ENCODE assay signal across 8 cellular contexts in the genomic region with DNA sequence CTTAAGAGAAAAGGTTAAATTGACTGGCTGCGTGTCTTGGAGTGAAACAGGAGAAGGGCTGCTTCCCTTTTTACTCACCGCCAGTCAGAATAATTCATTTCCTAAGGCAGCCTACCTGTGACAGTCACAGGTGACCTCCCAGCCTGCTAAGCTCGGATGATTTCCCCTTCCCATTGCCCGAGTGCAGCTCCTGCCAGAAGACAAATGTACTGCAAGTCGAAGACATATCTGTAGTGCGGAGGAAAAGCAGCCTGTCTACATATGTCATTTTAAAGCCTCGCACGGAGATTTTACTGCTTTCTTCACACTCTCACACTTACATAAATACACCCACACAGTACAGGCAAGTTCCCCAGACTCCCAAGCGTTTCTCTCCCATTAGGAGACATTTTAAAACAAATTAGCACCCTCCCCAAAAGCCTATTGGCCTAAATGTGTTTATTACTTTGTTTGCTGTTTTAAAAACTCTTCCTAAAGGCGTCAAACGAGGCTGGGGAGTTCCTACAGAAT.
DNase-seq lines count a peak whose midpoint lies in the region; ATAC-seq and TF ChIP-seq lines count a peak whose summit lies in the region.

No MANE protein-coding gene starts in this region.

- 22 to 35% (median 27%) methylated on average over 11 of the region's 11 CpGs for WGBS in stomach, 5 donors

- TF ChIP-seq CTCF in WERI-Rb-1 (IDR thresholded peaks at IDR 0.05; ENCODE audit: low read depth, low read length) (peak; percentile 36; the same call in 1 of the 2 replicates), stomach (IDR thresholded peaks at IDR 0.05) (no peak)

- H3K36me3 ChIP-seq in WERI-Rb-1 (no peaks in the 10 kb centered on the region), stomach (no peaks in the 10 kb centered on the region)

- H3K27ac ChIP-seq in WERI-Rb-1 (peak overlapping the region; percentile 86), stomach (peak overlapping the region; percentile 71 to 88 (median 77))

- H3K27me3 ChIP-seq in WERI-Rb-1 (ENCODE audit: insufficient read depth, low read depth, severe bottlenecking), result no peaks in the 10 kb centered on the region
- no peaks in the 10 kb centered on the region for H3K27me3 ChIP-seq in stomach

- peak overlapping the region; percentile 11 for H3K4me3 ChIP-seq in WERI-Rb-1 (ENCODE audit: low read depth, low read length)
- H3K4me3 ChIP-seq in stomach, result peak overlapping the region in 2 of 4 donors; percentile 3 to 9

- H3K9me3 ChIP-seq in WERI-Rb-1 (ENCODE audit: severe bottlenecking), result no peaks in the 10 kb centered on the region
- no peaks in the 10 kb centered on the region for H3K9me3 ChIP-seq in stomach

- ATAC-seq in Right ventricle myocardium superior (ENCODE audit: poor library complexity), result peak; percentile 13
- no peak for ATAC-seq in Right ventricle myocardium inferior
- ATAC-seq in HG03108 (IDR thresholded peaks at IDR 0.05; ENCODE audit: unreplicated experiment), result peak; percentile 63

- TF ChIP-seq POLR2A in stomach (IDR thresholded peaks at IDR 0.05), result no peak

- intact Hi-C loops in Right ventricle myocardium superior (cut with DNase I), result no loop called here
- intact Hi-C loops in Right ventricle myocardium inferior (cut with DNase I), result no loop called here
- intact Hi-C loops in stomach (cut with DNase I; ENCODE audit: low total_unique reads), result no loop called here

- peaks cover 39 to 62% (median 54%) of the 10 kb centered on the region in 4 donors for H3K4me1 ChIP-seq in stomach

- peak; percentile 33 for DNase-seq in Right ventricle myocardium superior
- DNase-seq in Right ventricle myocardium inferior (ENCODE audit: missing footprints), result no peak
- peak; percentile 84 for DNase-seq in WERI-Rb-1
- DNase-seq in hippocampal formation (lab: John Stamatoyannopoulos, UW), result peak; percentile 52
- no peak for DNase-seq in stomach
- DNase-seq in foreskin melanocyte, result no peak
- DNase-seq in activated naive CD4-positive, alpha-beta T cell treated with anti-CD3 and anti-CD28 coated beads, Interleukin-2, amount 50 U/mL, for 16 hours, result no peak

- no peak for TF ChIP-seq EP300 in stomach (IDR thresholded peaks at IDR 0.05)

Comparison
In these comparisons a context has a peak if more than half of its experiments do, and no peak if none do; other contexts are left out.
1. DNase-seq: peak in Right ventricle myocardium superior (single experiment), WERI-Rb-1 (single experiment) and hippocampal formation (2 of 2); none in Right ventricle myocardium inferior (single experiment), stomach (single experiment), foreskin melanocyte (single experiment) and activated naive CD4-positive, alpha-beta T cell treated with anti-CD3 and anti-CD28 coated beads, Interleukin-2, amount 50 U/mL, for 16 hours (single experiment).